17 cellular contexts compared by ENCODE assay signal in the genomic region with DNA sequence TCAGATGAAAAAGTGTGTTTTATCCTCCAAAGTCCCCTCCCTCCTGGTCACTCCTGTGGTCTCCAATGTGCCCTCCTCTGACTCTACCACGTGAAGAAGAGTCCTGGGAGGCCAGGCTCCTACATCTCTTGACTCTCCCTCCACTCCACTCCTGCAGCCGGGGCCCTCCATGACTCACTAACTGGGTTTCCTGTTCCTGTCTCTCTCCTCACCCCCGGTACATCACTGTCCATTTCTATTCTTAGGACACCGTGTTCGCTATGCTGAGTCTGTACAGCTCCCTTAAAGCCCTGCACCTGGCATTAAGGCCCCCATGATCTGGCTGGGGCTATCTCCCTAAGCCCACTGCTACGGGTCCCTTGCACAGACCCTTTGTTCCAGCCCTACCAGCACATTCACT.
DNase-seq lines count a peak whose midpoint lies in the region; TF ChIP-seq lines count a peak whose summit lies in the region.
"Had no signal": no experiment of that assay in that cellular context is flagged by ENCODE, and none has a peak within 500 bp of the region (broad histone marks: within the 10 kb centered on the region; RNA-seq: fewer than 3 reads in every experiment).

No MANE protein-coding gene starts in this region.

- TF ChIP-seq POLR2A in testis (IDR thresholded peaks at IDR 0.05) = no peak

- H3K4me1 Mint-ChIP-seq in MCF 10A (ENCODE audit: insufficient read depth, unreplicated experiment) (peaks cover 41% of the 10 kb centered on the region), type B pancreatic cell (ENCODE audit: unreplicated experiment) (peaks cover 65% of the 10 kb centered on the region)

- H3K36me3 ChIP-seq in mammary epithelial cell (ENCODE audit: insufficient read depth, low read length) (peaks cover 48% of the 10 kb centered on the region), testis (ENCODE audit: low read depth, missing control alignments) (no peaks in the 10 kb centered on the region)
- H3K36me3 ChIP-seq: neutrophil had no signal

- H3K36me3 Mint-ChIP-seq in MCF 10A (ENCODE audit: insufficient read depth, unreplicated experiment) = peaks cover 79% of the 10 kb centered on the region
- H3K36me3 Mint-ChIP-seq in type B pancreatic cell = peaks cover 33% of the 10 kb centered on the region
- H3K36me3 Mint-ChIP-seq: activated naive CD4-positive, alpha-beta T cell treated with anti-CD3 and anti-CD28 coated beads, Interleukin-2, amount 50 U/mL, for 24 hours had no signal

- H3K27me3 ChIP-seq in mammary epithelial cell (ENCODE audit: insufficient read depth, low read length) = no peaks in the 10 kb centered on the region
- H3K27me3 ChIP-seq in testis = no peaks in the 10 kb centered on the region
- H3K27me3 ChIP-seq: MG63, neutrophil had no signal

- H3K27ac Mint-ChIP-seq in MCF 10A (ENCODE audit: low read depth, unreplicated experiment) (peak overlapping the region; percentile 84), type B pancreatic cell (peak overlapping the region; percentile 27)
- H3K27ac Mint-ChIP-seq: activated naive CD4-positive, alpha-beta T cell treated with anti-CD3 and anti-CD28 coated beads, Interleukin-2, amount 50 U/mL, for 24 hours; B cell had no signal

- H3K4me1 ChIP-seq in mammary epithelial cell (ENCODE audit: insufficient read depth, low read length) = peaks cover 57% of the 10 kb centered on the region
- H3K4me1 ChIP-seq in testis = peaks cover 16% of the 10 kb centered on the region

- dilution Hi-C loops in mammary epithelial cell (cut with HindIII; ENCODE audit: low sequenced_read_pairs) = no loop called here

- no peaks in the 10 kb centered on the region for H4K20me1 ChIP-seq in mammary epithelial cell (ENCODE audit: insufficient read depth, low read length)

- DNase-seq in MCF 10A (ENCODE audit: unreplicated experiment) = no peak
- DNase-seq in mammary epithelial cell = no peak
- peak; percentile 44 for DNase-seq in RPMI8226
- DNase-seq in fibroblast of pulmonary artery (ENCODE audit: low read depth) = peak; percentile 70
- DNase-seq in type B pancreatic cell (ENCODE audit: extremely low spot score, unreplicated experiment) = no peak
- no peak for DNase-seq in NCI-H748 treated with DMSO at 0.1 percent for 48 hours (lab: John Stamatoyannopoulos, UW)
- no peak for DNase-seq in OCI-M1 (lab: John Stamatoyannopoulos, UW)
- DNase-seq in testis = no peak
- DNase-seq: activated CD4-positive, alpha-beta T cell treated with anti-CD3 and anti-CD28 coated beads, Interleukin-2, amount 50 U/mL, for 4 hours; foreskin fibroblast; MG63; NCI-H446 treated with DMSO at 0.1 percent for 48 hours; stimulated activated CD4-positive, alpha-beta T cell treated with anti-CD3 and anti-CD28 coated beads, Interleukin-12 subunit alpha, Interleukin-12 subunit beta, amount 100 ng/mL, for 4 hours; stimulated activated CD8-positive, alpha-beta memory T cell treated with anti-CD3 and anti-CD28 coated beads, Interleukin-4, amount 100 ng/mL, for 48 hours had no signal

- H3K9ac ChIP-seq in mammary epithelial cell (ENCODE audit: insufficient read depth, low read length) = no peak overlapping the region

- 78% methylated on average over 6 of the region's 6 CpGs for WGBS in mammary epithelial cell (ENCODE audit: low coverage, missing lambda C conversion rate)
- 85 to 86% methylated on average over 6 of the region's 6 CpGs for WGBS in testis, 2 donors

- H3K79me2 ChIP-seq in mammary epithelial cell (ENCODE audit: insufficient read depth, low read length) = peaks cover 94% of the 10 kb centered on the region

- no peak overlapping the region for H2AFZ ChIP-seq in mammary epithelial cell (ENCODE audit: low read depth, low read length)

- H3K27me3 Mint-ChIP-seq in MCF 10A (ENCODE audit: insufficient read depth, unreplicated experiment) = no peaks in the 10 kb centered on the region
- H3K27me3 Mint-ChIP-seq in type B pancreatic cell = no peaks in the 10 kb centered on the region
- H3K27me3 Mint-ChIP-seq: activated naive CD4-positive, alpha-beta T cell treated with anti-CD3 and anti-CD28 coated beads, Interleukin-2, amount 50 U/mL, for 24 hours; B cell had no signal

- H3K4me3 Mint-ChIP-seq in MCF 10A (ENCODE audit: unreplicated experiment) (peak overlapping the region; percentile 6), type B pancreatic cell (peak overlapping the region; percentile 37)
- H3K4me3 Mint-ChIP-seq: activated naive CD4-positive, alpha-beta T cell treated with anti-CD3 and anti-CD28 coated beads, Interleukin-2, amount 50 U/mL, for 24 hours; B cell had no signal

- in situ Hi-C loops in mammary epithelial cell (cut with MboI; ENCODE audit: low sequenced_read_pairs in 2 of 2) = no loop called here

- H3K9me3 Mint-ChIP-seq in MCF 10A (ENCODE audit: unreplicated experiment) (no peaks in the 10 kb centered on the region), type B pancreatic cell (no peaks in the 10 kb centered on the region)
- H3K9me3 Mint-ChIP-seq: activated naive CD4-positive, alpha-beta T cell treated with anti-CD3 and anti-CD28 coated beads, Interleukin-2, amount 50 U/mL, for 24 hours had no signal

- H3K4me3 ChIP-seq in mammary epithelial cell (replicated peaks in 1 of 3; ENCODE audit: insufficient read depth in 1 of 3, low read depth in 2 of 3, low read length in 3 of 3) (no peak overlapping the region), fibroblast of pulmonary artery (replicated peaks; ENCODE audit: low read depth, low read length) (no peak overlapping the region), testis (no peak overlapping the region)
- H3K4me3 ChIP-seq: MG63 had no signal

- POLR2A ChIA-PET in MCF 10A (lab: Yijun Ruan, JAX) = interaction anchor here (2.7 kb wide), 1 partner anchor 29 kb away, joined by 8 read pairs; no protein-coding TSS in a partner anchor

- H3K4me2 ChIP-seq in mammary epithelial cell (ENCODE audit: insufficient read depth, low read depth, low read length) = no peak overlapping the region

- intact Hi-C loops in MCF 10A (cut with micrococcal nuclease) (no loop called here), mammary epithelial cell (cut with micrococcal nuclease) (no loop called here), testis (cut with DNase I; ENCODE audit: low total_unique reads) (no loop called here)

- CTCF ChIA-PET in MCF 10A (lab: Yijun Ruan, JAX) (interaction anchor here (0.5 to 2.6 kb wide), 3 partner anchors 149 to 256 kb away, joined by 3 to 6 read pairs (median 5); no protein-coding TSS in a partner anchor), mammary epithelial cell (lab: Charles Lee; ENCODE audit: low non-redundant PET) (no interaction called here)

- BruUV-seq in MCF 10A (replicated peaks; lab: Mats Ljungman, UMichigan) = no TSS peak
- no TSS peak for BruUV-seq in mammary epithelial cell (replicated peaks; lab: Mats Ljungman, UMichigan)

- no peak for TF ChIP-seq CTCF in MCF 10A (IDR thresholded peaks at IDR 0.05; ENCODE audit: unreplicated experiment)
- TF ChIP-seq CTCF in mammary epithelial cell (conservative IDR thresholded peaks at IDR 0.05 in 1 of 2, IDR thresholded peaks at IDR 0.05 in 1 of 2; ENCODE audit: extremely low read depth in 1 of 2, insufficient read depth in 1 of 2, low read depth in 1 of 2, low read length in 2 of 2) = no peak
- no peak for TF ChIP-seq CTCF in fibroblast of pulmonary artery (IDR thresholded peaks at IDR 0.05; ENCODE audit: low read length, missing control alignments)
- TF ChIP-seq CTCF in type B pancreatic cell (conservative IDR thresholded peaks at IDR 0.05) = no peak
- TF ChIP-seq CTCF in testis (IDR thresholded peaks at IDR 0.05) = no peak

- no peak overlapping the region for H3K27ac ChIP-seq in mammary epithelial cell (ENCODE audit: insufficient read depth, low read depth, low read length)
- no peak overlapping the region for H3K27ac ChIP-seq in testis
- H3K27ac ChIP-seq: neutrophil had no signal

- H3K9me3 ChIP-seq in mammary epithelial cell (replicated peaks; ENCODE audit: insufficient read depth, low read length) = no peaks in the 10 kb centered on the region
- H3K9me3 ChIP-seq in testis = no peaks in the 10 kb centered on the region
- H3K9me3 ChIP-seq: MG63, neutrophil had no signal

Comparison
In these comparisons a context has a peak if more than half of its experiments do, and no peak if none do; other contexts are left out.
1. DNase-seq: peak in RPMI8226 (single experiment) and fibroblast of pulmonary artery (single experiment); none in MCF 10A (single experiment), mammary epithelial cell (single experiment), type B pancreatic cell (single experiment), NCI-H748 treated with DMSO at 0.1 percent for 48 hours (single experiment), OCI-M1 (single experiment) and testis (single experiment).